13 cellular contexts compared by ENCODE assay signal in the genomic region with DNA sequence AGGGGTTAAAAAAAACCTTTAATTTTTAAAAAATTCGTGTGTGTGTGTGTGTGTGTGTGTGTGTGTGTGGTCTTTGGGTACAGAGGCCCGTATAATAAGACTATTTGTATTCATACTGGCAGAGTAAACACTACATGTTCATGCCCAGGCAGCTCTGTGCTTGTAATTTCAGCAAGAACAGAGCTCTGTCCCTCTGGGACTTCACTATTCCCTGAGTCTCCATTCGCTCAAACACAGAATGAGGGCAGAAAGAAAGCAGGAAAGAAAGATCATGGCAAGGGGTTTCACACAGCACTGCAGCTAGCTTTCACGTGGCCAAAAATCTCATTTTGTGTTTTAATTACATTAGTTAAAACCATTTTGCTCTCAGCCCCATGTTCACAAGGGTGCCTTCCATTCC.
DNase-seq lines count a peak whose midpoint lies in the region; ATAC-seq, FAIRE-seq and TF ChIP-seq lines count a peak whose summit lies in the region.
"Had no signal": no experiment of that assay in that cellular context is flagged by ENCODE, and none has a peak within 500 bp of the region (broad histone marks: within the 10 kb centered on the region; RNA-seq: fewer than 3 reads in every experiment).

No MANE protein-coding gene starts in this region.

- TF ChIP-seq CTCF in astrocyte (IDR thresholded peaks at IDR 0.05; ENCODE audit: insufficient read depth, low read depth, low read length) (no peak), left lung (IDR thresholded peaks at IDR 0.05) (no peak)

- H4K20me1 ChIP-seq in astrocyte (ENCODE audit: insufficient read depth, low read length) = no peaks in the 10 kb centered on the region

- H3K4me3 ChIP-seq in astrocyte (ENCODE audit: insufficient read depth, low read depth, low read length) (no peak overlapping the region), left lung (no peak overlapping the region)
- H3K4me3 ChIP-seq: K562, SK-N-MC had no signal

- no peak for FAIRE-seq in astrocyte (lab: Jason Lieb, UNC)
- FAIRE-seq: K562 had no signal

- peaks cover 32% of the 10 kb centered on the region for H3K4me1 Mint-ChIP-seq in astrocyte (ENCODE audit: low read depth, unreplicated experiment)

- H3K27me3 ChIP-seq in astrocyte (ENCODE audit: insufficient read depth, low read length) = no peaks in the 10 kb centered on the region
- no peaks in the 10 kb centered on the region for H3K27me3 ChIP-seq in left lung

- intact Hi-C loops in left lung (cut with DNase I) = no loop called here

- H3K4me3 Mint-ChIP-seq in astrocyte (ENCODE audit: unreplicated experiment) = no peak overlapping the region

- peak; percentile 61 for ATAC-seq in left lung
- no peak for ATAC-seq in HG02763 (IDR thresholded peaks at IDR 0.05; ENCODE audit: unreplicated experiment)
- no peak for ATAC-seq in GM21360 (IDR thresholded peaks at IDR 0.05; ENCODE audit: unreplicated experiment)
- ATAC-seq in GM18868 (IDR thresholded peaks at IDR 0.05; ENCODE audit: unreplicated experiment) = no peak
- ATAC-seq: K562 had no signal

- H3K27ac ChIP-seq in astrocyte (ENCODE audit: low read depth, low read length) (peak overlapping the region; percentile 14), left lung (no peak overlapping the region)
- H3K27ac ChIP-seq: SK-N-MC had no signal

- no peak overlapping the region for H2AFZ ChIP-seq in astrocyte (ENCODE audit: low read depth, low read length)

- H3K79me2 ChIP-seq in astrocyte (ENCODE audit: insufficient read depth, low read length) = no peaks in the 10 kb centered on the region

- H3K4me1 ChIP-seq in astrocyte (ENCODE audit: insufficient read depth, low read length) (peaks cover 23% of the 10 kb centered on the region), left lung (no peaks in the 10 kb centered on the region)

- peak; percentile 21 for DNase-seq in COR-L47 (lab: John Stamatoyannopoulos, UW)
- peak; percentile 52 for DNase-seq in NCI-H1694 (lab: John Stamatoyannopoulos, UW)
- DNase-seq in astrocyte (ENCODE audit: low read depth) = no peak
- no peak for DNase-seq in left lung
- DNase-seq in activated CD4-positive, alpha-beta T cell treated with anti-CD3 and anti-CD28 coated beads, Interleukin-2, amount 50 U/mL, for 4 hours = no peak
- DNase-seq: activated T-cell treated with anti-CD3 and anti-CD28 coated beads for 4 hours, NCI-H524 treated with DMSO at 0.1 percent for 48 hours, occipital lobe had no signal

- H3K36me3 Mint-ChIP-seq in astrocyte (ENCODE audit: low read depth, unreplicated experiment) = peaks cover 4% of the 10 kb centered on the region

- H3K36me3 ChIP-seq in astrocyte (ENCODE audit: insufficient read depth, low read length) (peaks cover 3% of the 10 kb centered on the region), left lung (peaks cover 0 to 67% of the 10 kb centered on the region in 2 donors)

- H3K9ac ChIP-seq in astrocyte (ENCODE audit: low read length) = no peak overlapping the region

- no peaks in the 10 kb centered on the region for H3K9me3 ChIP-seq in astrocyte (ENCODE audit: insufficient read depth, low read depth, low read length)
- no peaks in the 10 kb centered on the region for H3K9me3 ChIP-seq in left lung

- no peaks in the 10 kb centered on the region for H3K9me3 Mint-ChIP-seq in astrocyte (ENCODE audit: unreplicated experiment)

- H3K4me2 ChIP-seq in astrocyte (ENCODE audit: low read length) = no peak overlapping the region

- H3K27me3 Mint-ChIP-seq in astrocyte (ENCODE audit: low read depth, unreplicated experiment) = no peaks in the 10 kb centered on the region

- H3K27ac Mint-ChIP-seq in astrocyte (ENCODE audit: unreplicated experiment) = no peak overlapping the region

Comparison
In these comparisons a context has a peak if more than half of its experiments do, and no peak if none do; other contexts are left out.
1. DNase-seq: peak in COR-L47 (single experiment) and NCI-H1694 (single experiment); none in astrocyte (single experiment), left lung (0 of 2) and activated CD4-positive, alpha-beta T cell treated with anti-CD3 and anti-CD28 coated beads, Interleukin-2, amount 50 U/mL, for 4 hours (0 of 2).